In genomic region chr10:35684625-35685024, GRCh38 we compare ENCODE assay signal across 15 cellular contexts. TPM values are rescaled to one million over a fixed set of nuclear protein-coding genes. Genes with fewer than 3 reads are reported as not detected.
A peak's percentile ranks its signal among the peaks of the same experiment; 100 is the strongest.
DNase-seq lines count a peak whose midpoint lies in the region; ATAC-seq and TF ChIP-seq lines count a peak whose summit lies in the region.
"Had no signal": no experiment of that assay in that cellular context is flagged by ENCODE, and none has a peak within 500 bp of the region (broad histone marks: within the 10 kb centered on the region; RNA-seq: fewer than 3 reads in every experiment).

No MANE protein-coding gene starts in this region.

- no peak overlapping the region for H3K4me3 ChIP-seq in lung
- no peak overlapping the region for H3K4me3 ChIP-seq in upper lobe of left lung

- DNase-seq in NCI-H2029 treated with DMSO at 0.1 percent for 48 hours (lab: John Stamatoyannopoulos, UW), result peak; percentile 13
- DNase-seq in NCI-H2029 (lab: John Stamatoyannopoulos, UW), result no peak
- peak; percentile 41 for DNase-seq in NCI-H748 treated with DMSO at 0.1 percent for 48 hours (lab: John Stamatoyannopoulos, UW)
- DNase-seq in lung (ENCODE audit: low spot score), result peak; percentile 49
- DNase-seq in upper lobe of left lung, result peak in 1 of 2 donors; percentile 25
- DNase-seq in SIG-M5 (lab: John Stamatoyannopoulos, UW), result no peak
- DNase-seq: C1 segment of cervical spinal cord, MV-4-11, NCI-H187, NCI-H2227 treated with DMSO at 0.1 percent for 48 hours, NCI-H774, Peyer's patch had no signal

- TF ChIP-seq CTCF in lung (IDR thresholded peaks at IDR 0.05; ENCODE audit: control extremely low read depth, extremely low read depth) (no peak), upper lobe of left lung (IDR thresholded peaks at IDR 0.05) (no peak)

- H3K27me3 ChIP-seq in lung (ENCODE audit: control insufficient read depth, insufficient read depth) (no peaks in the 10 kb centered on the region), upper lobe of left lung (no peaks in the 10 kb centered on the region)
- H3K27me3 ChIP-seq: Peyer's patch had no signal

- TF ChIP-seq POLR2A in upper lobe of left lung (IDR thresholded peaks at IDR 0.05), result no peak

- H3K9me3 ChIP-seq in lung (ENCODE audit: control insufficient read depth in 2 of 2, insufficient read depth in 1 of 2, low read length in 1 of 2) (no peaks in the 10 kb centered on the region), upper lobe of left lung (no peaks in the 10 kb centered on the region)
- H3K9me3 ChIP-seq: Peyer's patch had no signal

- WGBS in lung, 2 donors, result 69 to 86% methylated on average over 7 of the region's 7 CpGs
- WGBS in upper lobe of left lung, 2 donors, result 55 to 69% methylated on average over 7 of the region's 7 CpGs

- ATAC-seq in lung (ENCODE audit: insufficient read depth, low FRiP score) (peak; percentile 41), upper lobe of left lung (ENCODE audit: low FRiP score in 2 of 2) (peak; percentile 46 to 71), GM21423 (IDR thresholded peaks at IDR 0.05; ENCODE audit: unreplicated experiment) (no peak), GM18870 (IDR thresholded peaks at IDR 0.05; ENCODE audit: unreplicated experiment) (no peak)
- ATAC-seq: HCT116 had no signal

- H3K27ac ChIP-seq in lung (ENCODE audit: low read depth in 1 of 2, low read length in 1 of 2) (no peak overlapping the region), upper lobe of left lung (peak overlapping the region in 2 of 4 donors; percentile 44 to 54)
- H3K27ac ChIP-seq: Peyer's patch had no signal

- no peaks in the 10 kb centered on the region for H3K36me3 ChIP-seq in lung (ENCODE audit: control insufficient read depth in 2 of 2, insufficient read depth in 2 of 2, low read length in 2 of 2)
- no peaks in the 10 kb centered on the region for H3K36me3 ChIP-seq in upper lobe of left lung
- H3K36me3 ChIP-seq: Peyer's patch had no signal

- no peaks in the 10 kb centered on the region for H3K4me1 ChIP-seq in lung (ENCODE audit: control insufficient read depth in 2 of 2, insufficient read depth in 2 of 2, low read length in 2 of 2)
- no peaks in the 10 kb centered on the region for H3K4me1 ChIP-seq in upper lobe of left lung
- H3K4me1 ChIP-seq: Peyer's patch had no signal

- TF ChIP-seq EP300 in upper lobe of left lung (IDR thresholded peaks at IDR 0.05), result no peak

RNA-seq across cellular contexts. Expression of gene FZD8, which starts 42.5 kb away (rescaled TPM):
- total RNA-seq in lung (10 to 100 TPM in 1 of 2 donors, 1 to 10 TPM in 1; 7.4 to 20.8 TPM), upper lobe of left lung (10 to 100 TPM in 5 of 6 donors, 1 to 10 TPM in 1; 2.1 to 26.3 (median 21.0) TPM)
- 1 to 10 TPM; 6.5 to 7.7 TPM for polyA plus RNA-seq in lung

Comparison
In these comparisons a context has a peak if more than half of its experiments do, and no peak if none do; other contexts are left out.
1. DNase-seq: peak in NCI-H2029 treated with DMSO at 0.1 percent for 48 hours (single experiment), NCI-H748 treated with DMSO at 0.1 percent for 48 hours (single experiment) and lung (single experiment); none in NCI-H2029 (single experiment) and SIG-M5 (single experiment).
2. ATAC-seq: peak in lung (single experiment) and upper lobe of left lung (2 of 2); none in GM21423 (single experiment) and GM18870 (single experiment).